ENCODE assay signal across 1 cellular context in the genomic region with DNA sequence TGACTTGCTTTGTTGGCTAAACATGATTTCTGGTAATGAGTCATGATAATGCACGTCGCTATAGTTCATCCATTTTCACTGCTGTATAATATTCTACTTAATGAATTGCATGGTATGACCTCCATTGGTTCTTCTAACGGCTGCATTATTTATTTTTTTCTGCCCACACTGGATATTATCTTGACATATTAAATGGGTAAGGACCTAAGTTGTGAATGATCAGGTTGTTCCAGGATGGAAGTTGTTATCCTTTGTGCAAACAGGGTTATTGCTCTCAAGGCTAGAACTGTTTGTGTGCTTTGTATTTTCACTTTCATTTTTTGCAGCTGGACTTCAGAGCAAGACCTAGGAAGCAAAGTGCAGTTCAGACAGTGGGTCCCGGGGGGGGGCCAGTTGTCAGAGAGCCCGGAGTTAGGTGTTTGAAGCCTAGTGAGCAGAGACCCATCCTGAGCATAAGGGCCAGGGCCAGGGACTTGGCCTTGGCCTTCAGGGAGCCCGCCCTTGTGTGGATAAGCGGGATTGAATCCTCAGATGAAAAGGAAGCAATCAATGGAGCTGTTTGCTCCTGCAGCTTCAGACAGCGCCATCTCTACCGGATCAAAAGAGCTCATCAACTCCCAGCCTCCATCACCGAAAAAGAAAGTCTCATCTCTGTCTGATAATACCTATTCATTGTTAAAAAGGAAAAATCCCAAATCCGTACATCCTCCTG.
TF ChIP-seq lines count a peak whose summit lies in the region.

No MANE protein-coding gene starts in this region.

TF ChIP-seq in HepG2, 621 proteins besides CTCF, POLR2A, EP300 and RAD21 (continued from another document and continues in another):
- TF ChIP-seq PHF5A (CRISPR knock-in tag; IDR thresholded peaks at IDR 0.05; ENCODE audit: low read depth, unreplicated experiment), result peak; percentile 67
- TF ChIP-seq ZNF230 (CRISPR knock-in tag; IDR thresholded peaks at IDR 0.05), result peak; percentile 58; the same call in 1 of the 2 replicates
- TF ChIP-seq, protein P1, sequence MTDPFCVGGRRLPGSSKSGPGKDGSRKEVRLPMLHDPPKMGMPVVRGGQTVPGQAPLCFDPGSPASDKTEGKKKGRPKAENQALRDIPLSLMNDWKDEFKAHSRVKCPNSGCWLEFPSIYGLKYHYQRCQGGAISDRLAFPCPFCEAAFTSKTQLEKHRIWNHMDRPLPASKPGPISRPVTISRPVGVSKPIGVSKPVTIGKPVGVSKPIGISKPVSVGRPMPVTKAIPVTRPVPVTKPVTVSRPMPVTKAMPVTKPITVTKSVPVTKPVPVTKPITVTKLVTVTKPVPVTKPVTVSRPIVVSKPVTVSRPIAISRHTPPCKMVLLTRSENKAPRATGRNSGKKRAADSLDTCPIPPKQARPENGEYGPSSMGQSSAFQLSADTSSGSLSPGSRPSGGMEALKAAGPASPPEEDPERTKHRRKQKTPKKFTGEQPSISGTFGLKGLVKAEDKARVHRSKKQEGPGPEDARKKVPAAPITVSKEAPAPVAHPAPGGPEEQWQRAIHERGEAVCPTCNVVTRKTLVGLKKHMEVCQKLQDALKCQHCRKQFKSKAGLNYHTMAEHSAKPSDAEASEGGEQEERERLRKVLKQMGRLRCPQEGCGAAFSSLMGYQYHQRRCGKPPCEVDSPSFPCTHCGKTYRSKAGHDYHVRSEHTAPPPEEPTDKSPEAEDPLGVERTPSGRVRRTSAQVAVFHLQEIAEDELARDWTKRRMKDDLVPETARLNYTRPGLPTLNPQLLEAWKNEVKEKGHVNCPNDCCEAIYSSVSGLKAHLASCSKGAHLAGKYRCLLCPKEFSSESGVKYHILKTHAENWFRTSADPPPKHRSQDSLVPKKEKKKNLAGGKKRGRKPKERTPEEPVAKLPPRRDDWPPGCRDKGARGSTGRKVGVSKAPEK (CRISPR knock-in tag; IDR thresholded peaks at IDR 0.05; ENCODE audit: borderline replicate concordance), result no peak
- TF ChIP-seq CBX2 (IDR thresholded peaks at IDR 0.05; ENCODE audit: low read depth, low read length), result no peak
- TF ChIP-seq CBX2 (CRISPR knock-in tag; IDR thresholded peaks at IDR 0.05; ENCODE audit: low read depth), result no peak
- TF ChIP-seq, protein P2, sequence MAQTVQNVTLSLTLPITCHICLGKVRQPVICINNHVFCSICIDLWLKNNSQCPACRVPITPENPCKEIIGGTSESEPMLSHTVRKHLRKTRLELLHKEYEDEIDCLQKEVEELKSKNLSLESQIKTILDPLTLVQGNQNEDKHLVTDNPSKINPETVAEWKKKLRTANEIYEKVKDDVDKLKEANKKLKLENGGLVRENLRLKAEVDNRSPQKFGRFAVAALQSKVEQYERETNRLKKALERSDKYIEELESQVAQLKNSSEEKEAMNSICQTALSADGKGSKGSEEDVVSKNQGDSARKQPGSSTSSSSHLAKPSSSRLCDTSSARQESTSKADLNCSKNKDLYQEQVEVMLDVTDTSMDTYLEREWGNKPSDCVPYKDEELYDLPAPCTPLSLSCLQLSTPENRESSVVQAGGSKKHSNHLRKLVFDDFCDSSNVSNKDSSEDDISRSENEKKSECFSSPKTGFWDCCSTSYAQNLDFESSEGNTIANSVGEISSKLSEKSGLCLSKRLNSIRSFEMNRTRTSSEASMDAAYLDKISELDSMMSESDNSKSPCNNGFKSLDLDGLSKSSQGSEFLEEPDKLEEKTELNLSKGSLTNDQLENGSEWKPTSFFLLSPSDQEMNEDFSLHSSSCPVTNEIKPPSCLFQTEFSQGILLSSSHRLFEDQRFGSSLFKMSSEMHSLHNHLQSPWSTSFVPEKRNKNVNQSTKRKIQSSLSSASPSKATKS (CRISPR knock-in tag; IDR thresholded peaks at IDR 0.05), result 0 out of 2 replicates have a peak, but pooled peaks have one; percentile 23
- TF ChIP-seq NCOA2 (CRISPR knock-in tag; IDR thresholded peaks at IDR 0.05), result peak; percentile 95
- TF ChIP-seq HOXA3 (CRISPR knock-in tag; IDR thresholded peaks at IDR 0.05), result peak; percentile 92
- TF ChIP-seq ZNF234 (CRISPR knock-in tag; conservative IDR thresholded peaks at IDR 0.05), result no peak
- TF ChIP-seq, protein P3, sequence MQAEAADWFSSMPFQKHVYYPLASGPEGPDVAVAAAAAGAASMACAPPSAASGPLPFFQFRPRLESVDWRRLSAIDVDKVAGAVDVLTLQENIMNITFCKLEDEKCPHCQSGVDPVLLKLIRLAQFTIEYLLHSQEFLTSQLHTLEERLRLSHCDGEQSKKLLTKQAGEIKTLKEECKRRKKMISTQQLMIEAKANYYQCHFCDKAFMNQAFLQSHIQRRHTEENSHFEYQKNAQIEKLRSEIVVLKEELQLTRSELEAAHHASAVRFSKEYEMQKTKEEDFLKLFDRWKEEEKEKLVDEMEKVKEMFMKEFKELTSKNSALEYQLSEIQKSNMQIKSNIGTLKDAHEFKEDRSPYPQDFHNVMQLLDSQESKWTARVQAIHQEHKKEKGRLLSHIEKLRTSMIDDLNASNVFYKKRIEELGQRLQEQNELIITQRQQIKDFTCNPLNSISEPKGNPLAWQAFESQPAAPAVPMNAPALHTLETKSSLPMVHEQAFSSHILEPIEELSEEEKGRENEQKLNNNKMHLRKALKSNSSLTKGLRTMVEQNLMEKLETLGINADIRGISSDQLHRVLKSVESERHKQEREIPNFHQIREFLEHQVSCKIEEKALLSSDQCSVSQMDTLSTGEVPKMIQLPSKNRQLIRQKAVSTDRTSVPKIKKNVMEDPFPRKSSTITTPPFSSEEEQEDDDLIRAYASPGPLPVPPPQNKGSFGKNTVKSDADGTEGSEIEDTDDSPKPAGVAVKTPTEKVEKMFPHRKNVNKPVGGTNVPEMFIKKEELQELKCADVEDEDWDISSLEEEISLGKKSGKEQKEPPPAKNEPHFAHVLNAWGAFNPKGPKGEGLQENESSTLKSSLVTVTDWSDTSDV (CRISPR knock-in tag; IDR thresholded peaks at IDR 0.05), result no peak
- peak; percentile 94; the same call in 1 of the 2 replicates for TF ChIP-seq ZNF569 (CRISPR knock-in tag; IDR thresholded peaks at IDR 0.05; ENCODE audit: borderline replicate concordance)
- peak; percentile 88 for TF ChIP-seq NFKBIZ (CRISPR knock-in tag; IDR thresholded peaks at IDR 0.05)
- TF ChIP-seq NFE2 (CRISPR knock-in tag; IDR thresholded peaks at IDR 0.05), result no peak
- TF ChIP-seq ZNF766 (CRISPR knock-in tag; IDR thresholded peaks at IDR 0.05; ENCODE audit: borderline replicate concordance), result no peak; the same call in 1 of the 2 replicates
- peak; percentile 97 for TF ChIP-seq RXRA (CRISPR knock-in tag; IDR thresholded peaks at IDR 0.05)
- no peak for TF ChIP-seq GTF3A (CRISPR knock-in tag; conservative IDR thresholded peaks at IDR 0.05)
- TF ChIP-seq GZF1 (CRISPR knock-in tag; IDR thresholded peaks at IDR 0.05), result no peak
- TF ChIP-seq MBNL3 (CRISPR knock-in tag; conservative IDR thresholded peaks at IDR 0.05), result no peak
- TF ChIP-seq SIN3B (IDR thresholded peaks at IDR 0.05; ENCODE audit: low read length), result no peak; the same call in 1 of the 2 replicates
- peak; percentile 91 for TF ChIP-seq ZNF556 (CRISPR knock-in tag; IDR thresholded peaks at IDR 0.05; ENCODE audit: borderline replicate concordance)
- TF ChIP-seq TCF7L2 (IDR thresholded peaks at IDR 0.05; ENCODE audit: low read depth, low read length), result peak; percentile 93
- no peak for TF ChIP-seq IRX3 (CRISPR knock-in tag; IDR thresholded peaks at IDR 0.05; ENCODE audit: borderline replicate concordance, low read depth)
- no peak for TF ChIP-seq SAFB2 (CRISPR knock-in tag; IDR thresholded peaks at IDR 0.05; ENCODE audit: borderline replicate concordance, low read depth)
- TF ChIP-seq ELF1 (CRISPR knock-in tag; IDR thresholded peaks at IDR 0.05), result peak; percentile 77
- TF ChIP-seq RAD51 (IDR thresholded peaks at IDR 0.05; ENCODE audit: borderline replicate concordance), result no peak
- 0 out of 2 replicates have a peak, but pooled peaks have one; percentile 64 for TF ChIP-seq ZNF543 (CRISPR knock-in tag; IDR thresholded peaks at IDR 0.05)
- 0 out of 2 replicates have a peak, but pooled peaks have one; percentile 85 for TF ChIP-seq ZNF136 (CRISPR knock-in tag; IDR thresholded peaks at IDR 0.05; ENCODE audit: low read depth)
- 0 out of 2 replicates have a peak, but pooled peaks have one; percentile 77 for TF ChIP-seq MIER2 (CRISPR knock-in tag; IDR thresholded peaks at IDR 0.05)
- peak; percentile 99 for TF ChIP-seq GFI1 (CRISPR knock-in tag; IDR thresholded peaks at IDR 0.05; ENCODE audit: borderline replicate concordance)
- TF ChIP-seq ONECUT2 (CRISPR knock-in tag; IDR thresholded peaks at IDR 0.05), result peak; percentile 89
- TF ChIP-seq ZNF138 (CRISPR knock-in tag; IDR thresholded peaks at IDR 0.05; ENCODE audit: low read depth), result no peak
- peak; percentile 94 for TF ChIP-seq NR2F2 (IDR thresholded peaks at IDR 0.05; ENCODE audit: borderline replicate concordance, low read depth)
- TF ChIP-seq SYNCRIP (IDR thresholded peaks at IDR 0.05; ENCODE audit: insufficient read depth, low read depth, low read length), result no peak
- TF ChIP-seq, protein P4, sequence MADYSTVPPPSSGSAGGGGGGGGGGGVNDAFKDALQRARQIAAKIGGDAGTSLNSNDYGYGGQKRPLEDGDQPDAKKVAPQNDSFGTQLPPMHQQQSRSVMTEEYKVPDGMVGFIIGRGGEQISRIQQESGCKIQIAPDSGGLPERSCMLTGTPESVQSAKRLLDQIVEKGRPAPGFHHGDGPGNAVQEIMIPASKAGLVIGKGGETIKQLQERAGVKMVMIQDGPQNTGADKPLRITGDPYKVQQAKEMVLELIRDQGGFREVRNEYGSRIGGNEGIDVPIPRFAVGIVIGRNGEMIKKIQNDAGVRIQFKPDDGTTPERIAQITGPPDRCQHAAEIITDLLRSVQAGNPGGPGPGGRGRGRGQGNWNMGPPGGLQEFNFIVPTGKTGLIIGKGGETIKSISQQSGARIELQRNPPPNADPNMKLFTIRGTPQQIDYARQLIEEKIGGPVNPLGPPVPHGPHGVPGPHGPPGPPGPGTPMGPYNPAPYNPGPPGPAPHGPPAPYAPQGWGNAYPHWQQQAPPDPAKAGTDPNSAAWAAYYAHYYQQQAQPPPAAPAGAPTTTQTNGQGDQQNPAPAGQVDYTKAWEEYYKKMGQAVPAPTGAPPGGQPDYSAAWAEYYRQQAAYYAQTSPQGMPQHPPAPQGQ (CRISPR knock-in tag; IDR thresholded peaks at IDR 0.05; ENCODE audit: borderline replicate concordance), result no peak; the same call in 1 of the 2 replicates
- TF ChIP-seq FOXO1 (CRISPR knock-in tag; IDR thresholded peaks at IDR 0.05), result peak; percentile 94
- no peak for TF ChIP-seq ZNF180 (CRISPR knock-in tag; IDR thresholded peaks at IDR 0.05; ENCODE audit: borderline replicate concordance, low read depth)
- TF ChIP-seq, protein P5, sequence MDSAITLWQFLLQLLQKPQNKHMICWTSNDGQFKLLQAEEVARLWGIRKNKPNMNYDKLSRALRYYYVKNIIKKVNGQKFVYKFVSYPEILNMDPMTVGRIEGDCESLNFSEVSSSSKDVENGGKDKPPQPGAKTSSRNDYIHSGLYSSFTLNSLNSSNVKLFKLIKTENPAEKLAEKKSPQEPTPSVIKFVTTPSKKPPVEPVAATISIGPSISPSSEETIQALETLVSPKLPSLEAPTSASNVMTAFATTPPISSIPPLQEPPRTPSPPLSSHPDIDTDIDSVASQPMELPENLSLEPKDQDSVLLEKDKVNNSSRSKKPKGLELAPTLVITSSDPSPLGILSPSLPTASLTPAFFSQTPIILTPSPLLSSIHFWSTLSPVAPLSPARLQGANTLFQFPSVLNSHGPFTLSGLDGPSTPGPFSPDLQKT (CRISPR knock-in tag; IDR thresholded peaks at IDR 0.05; ENCODE audit: borderline replicate concordance), result no peak
- TF ChIP-seq YEATS2 (CRISPR knock-in tag; IDR thresholded peaks at IDR 0.05; ENCODE audit: borderline replicate concordance), result no peak; the same call in 1 of the 2 replicates
- peak; percentile 12; the same call in 1 of the 2 replicates for TF ChIP-seq ZNF615 (CRISPR knock-in tag; IDR thresholded peaks at IDR 0.05; ENCODE audit: borderline replicate concordance)
- TF ChIP-seq GABPB1 (CRISPR knock-in tag; IDR thresholded peaks at IDR 0.05), result peak; percentile 44; the same call in 1 of the 2 replicates
- peak; percentile 99 for TF ChIP-seq HNF4A (CRISPR knock-in tag; IDR thresholded peaks at IDR 0.05)
- peak; percentile 49 for TF ChIP-seq YY1 (IDR thresholded peaks at IDR 0.05; ENCODE audit: insufficient read depth, insufficient replicate concordance, low read depth, low read length)
- TF ChIP-seq RFXAP (CRISPR knock-in tag; IDR thresholded peaks at IDR 0.05; ENCODE audit: borderline replicate concordance), result peak; percentile 73
- TF ChIP-seq, protein P6, sequence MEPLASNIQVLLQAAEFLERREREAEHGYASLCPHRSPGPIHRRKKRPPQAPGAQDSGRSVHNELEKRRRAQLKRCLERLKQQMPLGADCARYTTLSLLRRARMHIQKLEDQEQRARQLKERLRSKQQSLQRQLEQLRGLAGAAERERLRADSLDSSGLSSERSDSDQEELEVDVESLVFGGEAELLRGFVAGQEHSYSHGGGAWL (CRISPR knock-in tag; IDR thresholded peaks at IDR 0.05), result no peak
- TF ChIP-seq, protein P7, sequence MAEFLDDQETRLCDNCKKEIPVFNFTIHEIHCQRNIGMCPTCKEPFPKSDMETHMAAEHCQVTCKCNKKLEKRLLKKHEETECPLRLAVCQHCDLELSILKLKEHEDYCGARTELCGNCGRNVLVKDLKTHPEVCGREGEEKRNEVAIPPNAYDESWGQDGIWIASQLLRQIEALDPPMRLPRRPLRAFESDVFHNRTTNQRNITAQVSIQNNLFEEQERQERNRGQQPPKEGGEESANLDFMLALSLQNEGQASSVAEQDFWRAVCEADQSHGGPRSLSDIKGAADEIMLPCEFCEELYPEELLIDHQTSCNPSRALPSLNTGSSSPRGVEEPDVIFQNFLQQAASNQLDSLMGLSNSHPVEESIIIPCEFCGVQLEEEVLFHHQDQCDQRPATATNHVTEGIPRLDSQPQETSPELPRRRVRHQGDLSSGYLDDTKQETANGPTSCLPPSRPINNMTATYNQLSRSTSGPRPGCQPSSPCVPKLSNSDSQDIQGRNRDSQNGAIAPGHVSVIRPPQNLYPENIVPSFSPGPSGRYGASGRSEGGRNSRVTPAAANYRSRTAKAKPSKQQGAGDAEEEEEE (CRISPR knock-in tag; IDR thresholded peaks at IDR 0.05; ENCODE audit: borderline replicate concordance), result peak; percentile 90; the same call in 1 of the 2 replicates
- peak; percentile 83 for TF ChIP-seq ZBTB7A (CRISPR knock-in tag; IDR thresholded peaks at IDR 0.05)
- TF ChIP-seq ZNF263 (CRISPR knock-in tag; IDR thresholded peaks at IDR 0.05), result no peak
- TF ChIP-seq CREM (IDR thresholded peaks at IDR 0.05), result peak; percentile 95
- no peak for TF ChIP-seq CREM (CRISPR knock-in tag; IDR thresholded peaks at IDR 0.05)
- TF ChIP-seq ZNF546 (CRISPR knock-in tag; conservative IDR thresholded peaks at IDR 0.05), result 0 out of 2 replicates have a peak, but pooled peaks have one; percentile 48
- TF ChIP-seq, protein P8, sequence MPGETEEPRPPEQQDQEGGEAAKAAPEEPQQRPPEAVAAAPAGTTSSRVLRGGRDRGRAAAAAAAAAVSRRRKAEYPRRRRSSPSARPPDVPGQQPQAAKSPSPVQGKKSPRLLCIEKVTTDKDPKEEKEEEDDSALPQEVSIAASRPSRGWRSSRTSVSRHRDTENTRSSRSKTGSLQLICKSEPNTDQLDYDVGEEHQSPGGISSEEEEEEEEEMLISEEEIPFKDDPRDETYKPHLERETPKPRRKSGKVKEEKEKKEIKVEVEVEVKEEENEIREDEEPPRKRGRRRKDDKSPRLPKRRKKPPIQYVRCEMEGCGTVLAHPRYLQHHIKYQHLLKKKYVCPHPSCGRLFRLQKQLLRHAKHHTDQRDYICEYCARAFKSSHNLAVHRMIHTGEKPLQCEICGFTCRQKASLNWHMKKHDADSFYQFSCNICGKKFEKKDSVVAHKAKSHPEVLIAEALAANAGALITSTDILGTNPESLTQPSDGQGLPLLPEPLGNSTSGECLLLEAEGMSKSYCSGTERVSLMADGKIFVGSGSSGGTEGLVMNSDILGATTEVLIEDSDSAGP (CRISPR knock-in tag; IDR thresholded peaks at IDR 0.05; ENCODE audit: borderline replicate concordance), result peak; percentile 85; the same call in 1 of the 2 replicates
